Comparison of ENCODE assay signal across 1 cellular context in genomic region chr2:127226520-127227263, GRCh38.
TF ChIP-seq lines count a peak whose summit lies in the region.

No MANE protein-coding gene starts in this region.

TF ChIP-seq in IMR-90, 13 proteins besides CTCF, POLR2A, EP300 and RAD21:
- TF ChIP-seq ELK1 (IDR thresholded peaks at IDR 0.05; ENCODE audit: borderline replicate concordance, low read depth, low read length) (no peak), NFE2L2 (IDR thresholded peaks at IDR 0.05; ENCODE audit: low read depth, low read length) (no peak), USF2 (IDR thresholded peaks at IDR 0.05; ENCODE audit: low read depth, low read length) (no peak), FOS (IDR thresholded peaks at IDR 0.05; ENCODE audit: low read depth, low read length) (peak; percentile 97), MAZ (IDR thresholded peaks at IDR 0.05; ENCODE audit: borderline replicate concordance, low read depth, low read length) (peak; percentile 60; the same call in 1 of the 2 replicates), MXI1 (IDR thresholded peaks at IDR 0.05; ENCODE audit: borderline replicate concordance, low read depth, low read length) (no peak), CHD1 (IDR thresholded peaks at IDR 0.05; ENCODE audit: low read depth, low read length) (no peak; the same call in 1 of the 2 replicates), CEBPB (IDR thresholded peaks at IDR 0.05; ENCODE audit: low read depth, low read length) (peak; percentile 57), MAFK (IDR thresholded peaks at IDR 0.05; ENCODE audit: low read depth, low read length) (no peak), BHLHE40 (IDR thresholded peaks at IDR 0.05; ENCODE audit: low read depth, low read length) (peak; percentile 84), SMC3 (IDR thresholded peaks at IDR 0.05; ENCODE audit: low read depth, low read length) (peak; percentile 11; the same call in 1 of the 2 replicates), RFX5 (IDR thresholded peaks at IDR 0.05; ENCODE audit: low read depth, low read length) (no peak), RCOR1 (IDR thresholded peaks at IDR 0.05; ENCODE audit: insufficient replicate concordance, low read length) (no peak)
